ENCODE assay signal across 9 cellular contexts in genomic region chr9:23850242-23851023, GRCh38.
DNase-seq lines count a peak whose midpoint lies in the region; ATAC-seq and TF ChIP-seq lines count a peak whose summit lies in the region.
"Had no signal": no experiment of that assay in that cellular context is flagged by ENCODE, and none has a peak within 500 bp of the region (broad histone marks: within the 10 kb centered on the region; RNA-seq: fewer than 3 reads in every experiment).

No MANE protein-coding gene starts in this region.

- TF ChIP-seq CTCF in WERI-Rb-1 (IDR thresholded peaks at IDR 0.05; ENCODE audit: low read depth, low read length) (no peak), GM10248 (IDR thresholded peaks at IDR 0.05; ENCODE audit: control extremely low read depth, extremely low read depth, low read depth, missing control alignments) (no peak)

- peaks cover 0 to 23% (median 22%) of the 10 kb centered on the region in 5 donors for H3K4me1 ChIP-seq in subcutaneous abdominal adipose tissue (ENCODE audit: control insufficient read depth in 5 of 5, insufficient read depth in 5 of 5, low read length in 5 of 5)

- CTCF ChIA-PET in GM10248 (lab: Yijun Ruan, JAX) = no interaction called here

- H3K27ac ChIP-seq in WERI-Rb-1 = no peak overlapping the region
- H3K27ac ChIP-seq in subcutaneous abdominal adipose tissue (ENCODE audit: low read depth, low read length) = no peak overlapping the region

- POLR2A ChIA-PET in GM10248 (lab: Yijun Ruan, JAX) = no interaction called here

- H3K9ac ChIP-seq in subcutaneous abdominal adipose tissue (ENCODE audit: low read length in 5 of 5) = peak overlapping the region in 1 of 5 donors; percentile 10

- peak; percentile 4 for DNase-seq in NCI-H1092 treated with DMSO at 0.1 percent for 48 hours (lab: John Stamatoyannopoulos, UW)
- no peak for DNase-seq in NCI-H1092 (lab: John Stamatoyannopoulos, UW)
- DNase-seq in WERI-Rb-1 = peak; percentile 46
- DNase-seq in kidney tubule cell (ENCODE audit: low spot score) = peak; percentile 6
- DNase-seq in GM10248 (ENCODE audit: extremely low spot score) = no peak
- no peak for DNase-seq in effector CD4-positive, alpha-beta T cell

- H3K36me3 ChIP-seq in WERI-Rb-1 = no peaks in the 10 kb centered on the region
- no peaks in the 10 kb centered on the region for H3K36me3 ChIP-seq in subcutaneous abdominal adipose tissue (ENCODE audit: control insufficient read depth in 5 of 5, insufficient read depth in 5 of 5, low read length in 5 of 5)

- H3K4me3 ChIP-seq in WERI-Rb-1 (ENCODE audit: low read depth, low read length) (peak overlapping the region; percentile 79), subcutaneous abdominal adipose tissue (ENCODE audit: low read depth in 1 of 5, low read length in 5 of 5) (peak overlapping the region; percentile 70 to 88 (median 76))

- peaks cover 10% of the 10 kb centered on the region for H3K27me3 ChIP-seq in WERI-Rb-1 (ENCODE audit: insufficient read depth, low read depth, severe bottlenecking)
- peaks cover 6 to 23% (median 7%) of the 10 kb centered on the region in 5 donors for H3K27me3 ChIP-seq in subcutaneous abdominal adipose tissue (ENCODE audit: control insufficient read depth in 5 of 5, insufficient read depth in 4 of 5, low read length in 5 of 5)

- ATAC-seq in GM19397 (IDR thresholded peaks at IDR 0.05; ENCODE audit: unreplicated experiment) = no peak
- ATAC-seq: HCT116 had no signal

- H3K9me3 ChIP-seq in WERI-Rb-1 (ENCODE audit: severe bottlenecking) = no peaks in the 10 kb centered on the region
- H3K9me3 ChIP-seq in subcutaneous abdominal adipose tissue (ENCODE audit: control insufficient read depth in 5 of 5, low read length in 5 of 5) = no peaks in the 10 kb centered on the region

Comparison
In these comparisons a context has a peak if more than half of its experiments do, and no peak if none do; other contexts are left out.
1. DNase-seq: peak in NCI-H1092 treated with DMSO at 0.1 percent for 48 hours (single experiment), WERI-Rb-1 (single experiment) and kidney tubule cell (single experiment); none in NCI-H1092 (single experiment), GM10248 (single experiment) and effector CD4-positive, alpha-beta T cell (single experiment).